1 cellular context compared by ENCODE assay signal in the genomic region with DNA sequence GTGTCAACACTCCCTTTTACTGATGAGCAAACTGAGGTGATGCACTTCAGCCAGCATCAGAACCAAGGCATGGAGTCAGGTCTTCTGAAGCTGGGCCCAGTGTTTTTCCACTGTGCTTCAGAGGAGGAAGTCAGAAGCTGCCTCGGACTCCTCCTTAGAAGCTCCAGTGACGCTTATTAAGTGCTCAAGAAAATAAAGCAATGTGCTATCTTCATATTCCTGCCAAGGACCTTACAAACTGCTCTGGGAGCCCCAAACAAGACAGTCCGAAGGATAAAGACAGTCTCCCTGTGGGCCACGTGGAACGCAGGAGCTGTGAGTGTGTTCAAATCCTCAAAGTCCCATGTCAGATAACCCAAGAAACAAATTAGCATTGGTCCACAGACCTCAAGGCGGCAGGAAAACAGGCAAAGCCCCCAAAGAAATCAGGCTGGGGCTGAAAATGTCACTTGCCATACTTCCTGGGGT.
TF ChIP-seq lines count a peak whose summit lies in the region.

No MANE protein-coding gene starts in this region.

TF ChIP-seq in HCT116, 20 proteins besides CTCF, POLR2A, EP300 and RAD21 (continued from another document):
- TF ChIP-seq, protein P1, sequence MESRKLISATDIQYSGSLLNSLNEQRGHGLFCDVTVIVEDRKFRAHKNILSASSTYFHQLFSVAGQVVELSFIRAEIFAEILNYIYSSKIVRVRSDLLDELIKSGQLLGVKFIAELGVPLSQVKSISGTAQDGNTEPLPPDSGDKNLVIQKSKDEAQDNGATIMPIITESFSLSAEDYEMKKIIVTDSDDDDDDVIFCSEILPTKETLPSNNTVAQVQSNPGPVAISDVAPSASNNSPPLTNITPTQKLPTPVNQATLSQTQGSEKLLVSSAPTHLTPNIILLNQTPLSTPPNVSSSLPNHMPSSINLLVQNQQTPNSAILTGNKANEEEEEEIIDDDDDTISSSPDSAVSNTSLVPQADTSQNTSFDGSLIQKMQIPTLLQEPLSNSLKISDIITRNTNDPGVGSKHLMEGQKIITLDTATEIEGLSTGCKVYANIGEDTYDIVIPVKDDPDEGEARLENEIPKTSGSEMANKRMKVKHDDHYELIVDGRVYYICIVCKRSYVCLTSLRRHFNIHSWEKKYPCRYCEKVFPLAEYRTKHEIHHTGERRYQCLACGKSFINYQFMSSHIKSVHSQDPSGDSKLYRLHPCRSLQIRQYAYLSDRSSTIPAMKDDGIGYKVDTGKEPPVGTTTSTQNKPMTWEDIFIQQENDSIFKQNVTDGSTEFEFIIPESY (IDR thresholded peaks at IDR 0.05; ENCODE audit: extremely low read depth, insufficient replicate concordance, low read length), result no peak
- TF ChIP-seq CBX3 (IDR thresholded peaks at IDR 0.05; ENCODE audit: low read depth) (no peak), SRF (IDR thresholded peaks at IDR 0.05; ENCODE audit: low read depth) (no peak), SP1 (IDR thresholded peaks at IDR 0.05; ENCODE audit: low read depth) (no peak), EGR1 (IDR thresholded peaks at IDR 0.05; ENCODE audit: low read depth) (no peak), ELF1 (IDR thresholded peaks at IDR 0.05; ENCODE audit: borderline replicate concordance, low read depth) (no peak), POLR2AphosphoS5 (IDR thresholded peaks at IDR 0.05; ENCODE audit: low read depth, low read length) (no peak), YY1 (IDR thresholded peaks at IDR 0.05; ENCODE audit: extremely low read depth, insufficient replicate concordance, low read depth, low read length) (no peak)
- TF ChIP-seq, protein P2, sequence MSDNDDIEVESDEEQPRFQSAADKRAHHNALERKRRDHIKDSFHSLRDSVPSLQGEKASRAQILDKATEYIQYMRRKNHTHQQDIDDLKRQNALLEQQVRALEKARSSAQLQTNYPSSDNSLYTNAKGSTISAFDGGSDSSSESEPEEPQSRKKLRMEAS (IDR thresholded peaks at IDR 0.05), result no peak
TF ChIP-seq in HCT116: peak in this region for 0.
